Comparison of ENCODE assay signal across 21 cellular contexts in genomic region chr5:77095189-77095588, GRCh38.
"Had no signal": no experiment of that assay in that cellular context is flagged by ENCODE, and none has a peak within 500 bp of the region (broad histone marks: within the 10 kb centered on the region; RNA-seq: fewer than 3 reads in every experiment).

No MANE protein-coding gene starts in this region.

- H3K4me1 ChIP-seq: esophagus squamous epithelium, heart right ventricle, left ventricle myocardium inferior, lower lobe of right lung, parathyroid adenoma, right atrium auricular region, sigmoid colon, stomach, suprapubic skin, tibial nerve, upper lobe of right lung, vagina had no signal

- DNase-seq: central memory CD4-positive, alpha-beta T cell; esophagus squamous epithelium; foreskin fibroblast; heart right ventricle; islet precursor cell; left cardiac atrium; left ventricle myocardium inferior; lower lobe of right lung; mesenchymal stem cell; naive B cell; sigmoid colon; stimulated activated CD4-positive, alpha-beta T cell treated with anti-CD3 and anti-CD28 coated beads, Interleukin-2, amount 100 ng/mL, for 24 hours; stimulated activated naive CD4-positive, alpha-beta T cell; stomach; upper lobe of right lung had no signal

- H3K27ac ChIP-seq: esophagus squamous epithelium, heart right ventricle, left ventricle myocardium inferior, lower lobe of right lung, parathyroid adenoma, right atrium auricular region, sigmoid colon, skin epidermis, stomach, suprapubic skin, tibial nerve, upper lobe of right lung, vagina had no signal

- H3K9me3 ChIP-seq: esophagus squamous epithelium, heart right ventricle, left ventricle myocardium inferior, lower lobe of right lung, right atrium auricular region, sigmoid colon, stomach, suprapubic skin, tibial nerve, upper lobe of right lung, vagina had no signal

- H3K27me3 ChIP-seq: esophagus squamous epithelium, heart right ventricle, right atrium auricular region, sigmoid colon, stomach, suprapubic skin, tibial nerve, upper lobe of right lung, vagina had no signal

- H3K4me3 ChIP-seq: esophagus squamous epithelium, heart right ventricle, left ventricle myocardium inferior, lower lobe of right lung, right atrium auricular region, sigmoid colon, skin epidermis, stomach, suprapubic skin, tibial nerve, upper lobe of right lung, vagina had no signal

- H3K36me3 ChIP-seq: esophagus squamous epithelium, left ventricle myocardium inferior, lower lobe of right lung, right atrium auricular region, sigmoid colon, suprapubic skin, upper lobe of right lung, vagina had no signal

- ATAC-seq: heart right ventricle, left cardiac atrium, lower lobe of right lung, upper lobe of right lung had no signal
